14 cellular contexts compared by ENCODE assay signal in genomic region chr4:74473155-74473811, GRCh38. TPM values are rescaled to one million over a fixed set of nuclear protein-coding genes. Genes with fewer than 3 reads are reported as not detected.
DNase-seq lines count a peak whose midpoint lies in the region; ATAC-seq, FAIRE-seq and TF ChIP-seq lines count a peak whose summit lies in the region.
"Had no signal": no experiment of that assay in that cellular context is flagged by ENCODE, and none has a peak within 500 bp of the region (broad histone marks: within the 10 kb centered on the region; RNA-seq: fewer than 3 reads in every experiment).

No MANE protein-coding gene starts in this region.

- BruUV-seq in MCF 10A (replicated peaks; lab: Mats Ljungman, UMichigan) = no TSS peak

- H3K9me3 Mint-ChIP-seq in MCF 10A (ENCODE audit: unreplicated experiment) = no peaks in the 10 kb centered on the region
- H3K9me3 Mint-ChIP-seq: activated T-cell treated with anti-CD3 and anti-CD28 coated beads, Interleukin-2, amount 50 U/mL, for 24 hours; naive B cell had no signal

- TF ChIP-seq CTCF in MCF 10A (IDR thresholded peaks at IDR 0.05; ENCODE audit: unreplicated experiment) = no peak
- no peak for TF ChIP-seq CTCF in breast epithelium (IDR thresholded peaks at IDR 0.05)
- no peak for TF ChIP-seq CTCF in coronary artery (IDR thresholded peaks at IDR 0.05)
- TF ChIP-seq CTCF in keratinocyte (optimal IDR thresholded peaks at IDR 0.05 in 1 of 3, IDR thresholded peaks at IDR 0.05 in 1 of 3, conservative IDR thresholded peaks at IDR 0.05 in 1 of 3; ENCODE audit: extremely low read depth in 1 of 3, insufficient read depth in 2 of 3, low read length in 3 of 3) = no peak
- TF ChIP-seq CTCF in mucosa of descending colon (IDR thresholded peaks at IDR 0.05) = no peak
- no peak for TF ChIP-seq CTCF in uterus (IDR thresholded peaks at IDR 0.05)

- H3K27me3 ChIP-seq in breast epithelium = no peaks in the 10 kb centered on the region
- no peaks in the 10 kb centered on the region for H3K27me3 ChIP-seq in keratinocyte (ENCODE audit: control insufficient read depth, extremely low read depth, insufficient read depth, low read length)
- H3K27me3 ChIP-seq in uterus = no peaks in the 10 kb centered on the region

- dilution Hi-C loops in keratinocyte (cut with MboI; ENCODE audit: extremely low pct_ligation_motif_present, low sequenced_read_pairs) = no loop called here

- no peaks in the 10 kb centered on the region for H3K9me1 ChIP-seq in keratinocyte (ENCODE audit: control insufficient read depth, extremely low read depth, insufficient read depth, low read length)

- no peaks in the 10 kb centered on the region for H3K36me3 ChIP-seq in breast epithelium
- H3K36me3 ChIP-seq in keratinocyte (ENCODE audit: control insufficient read depth in 2 of 2, extremely low read depth in 1 of 2, insufficient read depth in 2 of 2, low read length in 2 of 2) = no peaks in the 10 kb centered on the region
- H3K36me3 ChIP-seq in mucosa of descending colon (ENCODE audit: low read depth) = no peaks in the 10 kb centered on the region
- H3K36me3 ChIP-seq in uterus = no peaks in the 10 kb centered on the region

- no peaks in the 10 kb centered on the region for H3K79me2 ChIP-seq in keratinocyte (ENCODE audit: control insufficient read depth, insufficient read depth, low read length)

- H3K4me1 ChIP-seq in breast epithelium (no peaks in the 10 kb centered on the region), keratinocyte (ENCODE audit: control insufficient read depth, extremely low read depth, insufficient read depth, low read length) (peaks cover 48% of the 10 kb centered on the region), mucosa of descending colon (ENCODE audit: low read depth) (peaks cover 3% of the 10 kb centered on the region), uterus (no peaks in the 10 kb centered on the region)

- H3K4me3 ChIP-seq in breast epithelium = no peak overlapping the region
- no peak overlapping the region for H3K4me3 ChIP-seq in coronary artery
- no peak overlapping the region for H3K4me3 ChIP-seq in keratinocyte (ENCODE audit: control insufficient read depth in 2 of 3, extremely low read depth in 1 of 3, insufficient read depth in 2 of 3, low read depth in 1 of 3, low read length in 3 of 3)
- H3K4me3 ChIP-seq in mucosa of descending colon = no peak overlapping the region
- no peak overlapping the region for H3K4me3 ChIP-seq in uterus

- H3K4me2 ChIP-seq in keratinocyte (ENCODE audit: control insufficient read depth, extremely low read depth, insufficient read depth, low read depth, low read length) = peak overlapping the region; percentile 47

- TF ChIP-seq POLR2A in breast epithelium (IDR thresholded peaks at IDR 0.05) = no peak
- no peak for TF ChIP-seq POLR2A in uterus (IDR thresholded peaks at IDR 0.05)

- H3K27ac ChIP-seq in breast epithelium = peak overlapping the region in 1 of 2 donors; percentile 15
- H3K27ac ChIP-seq in coronary artery = peak overlapping the region; percentile 60 to 73
- peak overlapping the region; percentile 31 for H3K27ac ChIP-seq in keratinocyte (ENCODE audit: control insufficient read depth, insufficient read depth, low read length)
- no peak overlapping the region for H3K27ac ChIP-seq in uterus

- H3K9ac ChIP-seq in keratinocyte (ENCODE audit: control insufficient read depth, extremely low read depth, insufficient read depth, low read length) = no peak overlapping the region

- peaks cover 37% of the 10 kb centered on the region for H3K4me1 Mint-ChIP-seq in MCF 10A (ENCODE audit: insufficient read depth, unreplicated experiment)
- H3K4me1 Mint-ChIP-seq: naive B cell had no signal

- H2AFZ ChIP-seq in keratinocyte (ENCODE audit: control insufficient read depth, low read length) = no peak overlapping the region

- ATAC-seq in mucosa of descending colon = no peak

- DNase-seq in MCF 10A (ENCODE audit: unreplicated experiment) = peak; percentile 85
- DNase-seq in breast epithelium (ENCODE audit: low spot score in 2 of 2) = no peak
- no peak for DNase-seq in coronary artery (ENCODE audit: low spot score)
- DNase-seq in keratinocyte (ENCODE audit: low read depth, low spot score) = peak; percentile 64
- peak; percentile 65 for DNase-seq in urothelium cell line (ENCODE audit: low spot score)
- DNase-seq in OCI-M1 (lab: John Stamatoyannopoulos, UW) = no peak
- no peak for DNase-seq in mucosa of descending colon
- no peak for DNase-seq in uterus
- DNase-seq: activated T-cell treated with anti-CD3 and anti-CD28 coated beads, Interleukin-2, amount 50 U/mL, for 24 hours; naive B cell; NCI-H2171 treated with DMSO at 0.1 percent for 48 hours; T-helper 1 cell had no signal

- no peaks in the 10 kb centered on the region for H3K27me3 Mint-ChIP-seq in MCF 10A (ENCODE audit: insufficient read depth, unreplicated experiment)

- FAIRE-seq in keratinocyte (lab: Jason Lieb, UNC) (peak; percentile 99), urothelium cell line (lab: Jason Lieb, UNC) (peak; percentile 50)
- FAIRE-seq: A204.1, endometrium had no signal

- H3K27ac Mint-ChIP-seq in MCF 10A (ENCODE audit: low read depth, unreplicated experiment) = no peak overlapping the region
- H3K27ac Mint-ChIP-seq: activated T-cell treated with anti-CD3 and anti-CD28 coated beads, Interleukin-2, amount 50 U/mL, for 24 hours; naive B cell had no signal

- H4K20me1 ChIP-seq in keratinocyte (ENCODE audit: control insufficient read depth, extremely low read depth, insufficient read depth, low read length) = no peaks in the 10 kb centered on the region

- CTCF ChIA-PET in MCF 10A (lab: Yijun Ruan, JAX) = interaction anchor here (0.7 to 3.2 kb wide), 8 partner anchors 9 to 758 kb away, joined by 3 to 15 read pairs (median 5); no protein-coding TSS in a partner anchor

- no peaks in the 10 kb centered on the region for H3K36me3 Mint-ChIP-seq in MCF 10A (ENCODE audit: insufficient read depth, unreplicated experiment)
- H3K36me3 Mint-ChIP-seq: naive B cell had no signal

- H3K4me3 Mint-ChIP-seq in MCF 10A (ENCODE audit: unreplicated experiment) = no peak overlapping the region
- H3K4me3 Mint-ChIP-seq: activated T-cell treated with anti-CD3 and anti-CD28 coated beads, Interleukin-2, amount 50 U/mL, for 24 hours; naive B cell had no signal

- no peaks in the 10 kb centered on the region for H3K9me3 ChIP-seq in breast epithelium
- H3K9me3 ChIP-seq in keratinocyte (ENCODE audit: control insufficient read depth, low read depth, low read length) = no peaks in the 10 kb centered on the region
- no peaks in the 10 kb centered on the region for H3K9me3 ChIP-seq in mucosa of descending colon
- H3K9me3 ChIP-seq in uterus = no peaks in the 10 kb centered on the region

- intact Hi-C loops in MCF 10A (cut with micrococcal nuclease) (no loop called here), breast epithelium (cut with DNase I; ENCODE audit: low total_unique reads) (no loop called here), mucosa of descending colon (cut with DNase I, micrococcal nuclease) (no loop called here), uterus (cut with DNase I; ENCODE audit: low total_unique reads) (no loop called here)

- POLR2A ChIA-PET in MCF 10A (lab: Yijun Ruan, JAX) = interaction anchor here (0.6 to 7.5 kb wide), 19 partner anchors 9 to 364 kb away, joined by 3 to 104 read pairs (median 5); partner anchors contain the start of gene AREG

RNA-seq across cellular contexts. Expression of gene AREG, which starts 28.3 kb away (rescaled TPM):
- total RNA-seq in MCF 10A (2022) (1,402 and 1,878 TPM in 2 replicates), breast epithelium (10 to 100 TPM in 2 of 3 donors, 1 to 10 TPM in 1; 3.4 to 89.1 (median 46.2) TPM), mucosa of descending colon (10 to 100 TPM; 16.9 to 26.2 (median 18.9) TPM), uterus (under 1 TPM in 2 of 4 donors, not detected in 2; 0.26 to 0.28 TPM)
- 789 to 1,566 TPM (median 1,110 TPM) in 3 replicates for polyA plus RNA-seq in keratinocyte
- 1,014 TPM for polyA plus RNA-seq in keratinocyte (2011; ENCODE audit: low read depth)
- polyA plus RNA-seq in keratinocyte (2011; cell fraction: cytosol; rRNA removed) = 1,009 and 1,335 TPM in 2 replicates
- polyA plus RNA-seq in keratinocyte (2011; cell fraction: nucleus; rRNA removed) = 1,924 and 2,206 TPM in 2 replicates
- polyA plus RNA-seq in keratinocyte (2012; ENCODE audit: low replicate concordance) = 940 and 1,075 TPM in 2 replicates
- polyA minus RNA-seq in keratinocyte = 250 to 495 TPM (median 271 TPM) in 3 replicates
- 555 TPM for polyA minus RNA-seq in keratinocyte (2011; cell fraction: cytosol; rRNA and poly(A)+ RNA removed)
- 568 and 706 TPM in 2 replicates for polyA minus RNA-seq in keratinocyte (2011; cell fraction: nucleus; rRNA and poly(A)+ RNA removed)

Comparison
In these comparisons a context has a peak if more than half of its experiments do, and no peak if none do; other contexts are left out.
1. DNase-seq: peak in MCF 10A (single experiment), keratinocyte (single experiment) and urothelium cell line (single experiment); none in breast epithelium (0 of 2), coronary artery (single experiment), OCI-M1 (single experiment), mucosa of descending colon (0 of 3) and uterus (0 of 2).
2. RNA of gene AREG, which starts 28.3 kb away (total RNA-seq): 1,402 to 1,878 TPM in MCF 10A; 3.4 to 89.1 TPM in breast epithelium, 16.9 to 26.2 TPM in mucosa of descending colon and 0.26 to 0.28 TPM in uterus; every median in the first group is over 10 times any median in the second.
3. H3K27ac ChIP-seq: peak in coronary artery (2 of 2) and keratinocyte (single experiment); none in uterus (0 of 2).